In the genomic region with DNA sequence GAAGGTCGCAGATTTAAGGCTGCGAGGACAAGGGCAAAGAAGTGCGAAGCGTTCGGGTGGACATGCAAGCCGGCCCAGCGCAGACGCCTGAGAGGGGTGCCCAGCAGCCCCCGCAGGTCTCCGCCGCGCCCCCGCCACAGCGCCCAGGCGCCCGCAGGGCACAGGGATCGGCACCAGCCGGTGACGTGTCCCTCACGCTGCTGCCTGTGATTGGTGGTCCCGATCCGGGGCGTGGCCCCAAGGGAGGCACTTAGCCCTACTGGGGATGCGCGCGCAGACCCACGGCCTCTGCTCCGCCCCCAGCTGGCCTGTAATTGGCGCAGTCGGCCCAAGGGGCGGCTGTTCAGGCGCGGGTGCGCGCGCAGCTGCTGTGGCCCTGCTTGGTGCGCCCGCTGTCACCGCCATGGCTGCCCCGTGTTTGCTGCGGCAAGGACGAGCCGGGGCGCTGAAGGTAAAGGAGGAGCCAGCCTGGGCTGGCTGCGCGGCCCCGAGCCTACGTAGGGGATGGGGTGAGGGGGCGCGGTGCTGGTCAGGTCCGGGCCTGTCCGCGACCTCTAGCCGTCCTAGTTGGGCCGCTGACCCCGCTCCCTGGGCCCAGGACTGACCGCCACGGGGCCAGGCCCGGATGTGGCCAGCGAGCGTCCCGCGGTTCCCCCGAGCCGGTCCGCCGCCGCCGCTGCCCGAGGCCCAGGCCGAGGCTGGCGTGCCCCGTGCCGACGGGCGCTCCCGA, we compare ENCODE assay signal across 8 cellular contexts.
DNase-seq lines count a peak whose midpoint lies in the region; ATAC-seq lines count a peak whose summit lies in the region.

A gene (plus strand): TSS at position 379 of the 730 bp plus-strand sequence. CDS start 25 bp downstream, at position 404.

- ATAC-seq in GM19023 (IDR thresholded peaks at IDR 0.05; ENCODE audit: unreplicated experiment) (peak; percentile 90), HG03280 (IDR thresholded peaks at IDR 0.05; ENCODE audit: unreplicated experiment) (peak; percentile 93)

- peak; percentile 99 for DNase-seq in AG08396 (ENCODE audit: low spot score)
- peak; percentile 98 for DNase-seq in NCI-H345 treated with DMSO at 0.1 percent for 48 hours (lab: John Stamatoyannopoulos, UW; ENCODE audit: unreplicated experiment)
- peak; percentile 99 to 100 (median 100) for DNase-seq in activated CD4-positive, CD25-positive, alpha-beta regulatory T cell (lab: John Stamatoyannopoulos, UW)
- DNase-seq in central memory CD4-positive, alpha-beta T cell = peak; percentile 98
- peak; percentile 99 for DNase-seq in inferior parietal cortex (ENCODE audit: extremely low spot score)
- peak; percentile 100 for DNase-seq in stimulated activated CD4-positive, alpha-beta T cell treated with anti-CD3 and anti-CD28 coated beads, Interleukin-12 subunit alpha, Interleukin-12 subunit beta, amount 100 ng/mL, for 24 hours (ENCODE audit: low read depth in 2 of 2)

Comparison
In these comparisons a context has a peak if more than half of its experiments do, and no peak if none do; other contexts are left out.
1. Peak in every context shown above with its lines: DNase-seq and ATAC-seq.